In the genomic region with DNA sequence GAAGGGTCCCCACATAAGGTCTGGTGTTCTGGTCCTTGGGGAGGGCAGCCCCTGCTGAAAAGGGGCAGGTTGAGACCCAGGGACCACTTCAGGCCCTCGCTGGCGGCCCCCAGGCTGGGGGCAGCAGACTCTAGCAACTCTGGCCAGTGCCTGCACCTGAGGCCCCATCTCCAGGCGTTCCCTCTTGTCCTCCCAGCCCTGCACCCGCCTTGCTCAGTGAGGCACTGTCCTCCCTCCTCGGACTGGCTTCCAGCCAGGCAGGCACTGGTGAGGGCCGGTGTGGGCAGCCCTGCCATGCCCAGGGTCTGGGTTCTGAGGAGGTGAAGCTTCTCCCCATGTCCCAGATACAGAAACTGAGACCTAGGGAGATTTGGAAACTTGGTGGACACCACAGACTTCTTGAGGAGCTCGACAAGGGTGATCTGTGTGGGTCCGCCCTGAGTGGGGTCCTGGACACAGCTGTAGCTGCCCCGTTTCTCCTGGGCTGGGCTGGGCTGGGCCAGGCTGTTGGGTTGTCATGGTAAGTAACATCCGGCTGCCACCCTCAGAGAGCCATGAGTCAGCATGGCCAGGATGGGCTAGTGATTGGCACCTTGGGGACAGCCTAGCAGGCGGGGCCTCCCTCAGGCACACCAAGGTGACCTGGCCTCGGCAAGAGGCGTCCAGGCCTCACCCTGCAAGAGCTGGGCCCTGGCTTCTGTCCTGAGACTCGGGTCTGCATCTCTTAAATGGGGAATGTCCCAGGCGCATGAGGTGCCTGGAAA, we compare ENCODE assay signal across 9 cellular contexts. TPM values are rescaled to one million over a fixed set of nuclear protein-coding genes. Genes with fewer than 3 reads are reported as not detected.
DNase-seq lines count a peak whose midpoint lies in the region; ATAC-seq, FAIRE-seq and TF ChIP-seq lines count a peak whose summit lies in the region.
"Had no signal": no experiment of that assay in that cellular context is flagged by ENCODE, and none has a peak within 500 bp of the region (broad histone marks: within the 10 kb centered on the region; RNA-seq: fewer than 3 reads in every experiment).

No MANE protein-coding gene starts in this region.

- H2AFZ ChIP-seq in GM12878 (ENCODE audit: control insufficient read depth, low read depth, low read length), result no peak overlapping the region

- ATAC-seq in GM12878, result peak; percentile 71
- ATAC-seq in right lobe of liver, result peak; percentile 5 to 52 (median 42)
- no peak for ATAC-seq in GM21515 (IDR thresholded peaks at IDR 0.05; ENCODE audit: unreplicated experiment)

- CTCF ChIA-PET in GM12878 (lab: Yijun Ruan, JAX), result interaction anchor here (3.2 kb wide), 1 partner anchor 10 kb away, joined by 9 read pairs; a partner anchor contains a TSS

- RAD21 ChIA-PET in GM12878 (lab: Charles Lee; ENCODE audit: unreplicated experiment), result no interaction called here

- peaks cover 10 to 34% (median 22%) of the 10 kb centered on the region in 11 experiments for H3K36me3 ChIP-seq in BLaER1 treated with 17β-estradiol and CSF1 and Interleukin-3, amounts not matched to agents 10 nM and 100 nM
- H3K36me3 ChIP-seq in GM12878 (ENCODE audit: control insufficient read depth in 2 of 2, insufficient read depth in 2 of 2, low read length in 1 of 2) (peaks cover 6 to 8% of the 10 kb centered on the region in 2 experiments; a peak in 3 of 4 replicates), right lobe of liver (no peaks in the 10 kb centered on the region)

- in situ Hi-C loops in GM12878 (cut with MboI), result no loop called here

- TF ChIP-seq EP300 in GM12878 (IDR thresholded peaks at IDR 0.05; ENCODE audit: borderline replicate concordance in 1 of 2, control insufficient read depth in 1 of 2, low read depth in 2 of 2, low read length in 2 of 2), result no peak

- SMC1A ChIA-PET in GM12878 (lab: Charles Lee; ENCODE audit: uncharacterized antibody, unreplicated experiment), result no interaction called here

- WGBS in GM12878 (ENCODE audit: insufficient coverage, insufficient replicate concordance, low lambda C conversion rate, missing lambda C conversion rate), result 61% methylated on average over 15 of the region's 15 CpGs
- WGBS in right lobe of liver (ENCODE audit: insufficient coverage, low coverage, low lambda C conversion rate, missing lambda C conversion rate), result 0% methylated on average over 1 of the region's 15 CpGs

- peaks cover 13 to 40% (median 26%) of the 10 kb centered on the region in 11 experiments; a peak in 19 of 22 replicates for H4K20me1 ChIP-seq in BLaER1 treated with 17β-estradiol and CSF1 and Interleukin-3, amounts not matched to agents 10 nM and 100 nM
- H4K20me1 ChIP-seq in GM12878 (ENCODE audit: control insufficient read depth, insufficient read depth), result no peaks in the 10 kb centered on the region; the same call in 1 of the 2 replicates

- no peak for TF ChIP-seq RAD21 in GM12878 (IDR thresholded peaks at IDR 0.05; ENCODE audit: insufficient read depth, low read depth, low read length)

- no peaks in the 10 kb centered on the region for H3K79me2 ChIP-seq in GM12878 (ENCODE audit: control insufficient read depth, insufficient read depth, low read length)

- H3K9me3 ChIP-seq in BLaER1 treated with 17β-estradiol and CSF1 and Interleukin-3, amounts not matched to agents 10 nM and 100 nM (replicated peaks in 1 of 11), result peaks cover 30 to 41% (median 35%) of the 10 kb centered on the region in 11 experiments
- peaks cover 7% of the 10 kb centered on the region; the same call in 2 of the 3 replicates for H3K9me3 ChIP-seq in GM12878 (replicated peaks; ENCODE audit: control insufficient read depth, insufficient read depth, low read length)
- H3K9me3 ChIP-seq in right lobe of liver, result no peaks in the 10 kb centered on the region

- BruUV-seq in GM12878 (replicated peaks; lab: Mats Ljungman, UMichigan), result no TSS peak

- intact Hi-C loops in GM12878 (cut with micrococcal nuclease; ENCODE audit: unreplicated experiment), result no loop called here
- intact Hi-C loops in right lobe of liver (cut with DNase I), result no loop called here

- peak; percentile 53 for DNase-seq in HTR-8/SVneo (ENCODE audit: insufficient read length, low spot score)
- DNase-seq in GM12878 (ENCODE audit: low read depth, low spot score), result no peak
- DNase-seq in right lobe of liver, result peak in 1 of 3 donors; percentile 61
- DNase-seq in NCI-H146 (lab: John Stamatoyannopoulos, UW), result no peak
- DNase-seq in Ammon's horn (ENCODE audit: low spot score), result no peak
- no peak for DNase-seq in DMS114 treated with DMSO at 0.1 percent for 48 hours (lab: John Stamatoyannopoulos, UW; ENCODE audit: unreplicated experiment)

- POLR2A ChIA-PET in GM12878 (lab: Charles Lee), result interaction anchor here (1.4 kb wide), 1 partner anchor 11 kb away, joined by 5 read pairs; a partner anchor contains a TSS

- peak overlapping the region in 7 of 11 experiments; percentile 6 to 82 (median 54); a peak in 12 of 22 replicates for H3K27ac ChIP-seq in BLaER1 treated with 17β-estradiol and CSF1 and Interleukin-3, amounts not matched to agents 10 nM and 100 nM
- H3K27ac ChIP-seq in GM12878 (ENCODE audit: control insufficient read depth, insufficient read depth) (no peak overlapping the region), right lobe of liver (peak overlapping the region in 1 of 3 donors; percentile 25)
- H3K27ac ChIP-seq: KMS-11 had no signal

- H3K9ac ChIP-seq in BLaER1 treated with 17β-estradiol and CSF1 and Interleukin-3, amounts not matched to agents 10 nM and 100 nM, result peak overlapping the region in 3 of 11 experiments; percentile 9 to 54 (median 34); a peak in 3 of 22 replicates
- H3K9ac ChIP-seq in GM12878 (ENCODE audit: control insufficient read depth, insufficient read depth, low read length), result no peak overlapping the region
- H3K9ac ChIP-seq: KMS-11 had no signal

- H3K27me3 ChIP-seq in BLaER1 treated with 17β-estradiol and CSF1 and Interleukin-3, amounts not matched to agents 10 nM and 100 nM, result no peaks in the 10 kb centered on the region
- no peaks in the 10 kb centered on the region for H3K27me3 ChIP-seq in GM12878 (replicated peaks in 1 of 2; ENCODE audit: control insufficient read depth in 2 of 2, insufficient read depth in 2 of 2, low read length in 1 of 2)
- H3K27me3 ChIP-seq in right lobe of liver, result no peaks in the 10 kb centered on the region

- H3K4me2 ChIP-seq in BLaER1 treated with 17β-estradiol and CSF1 and Interleukin-3, amounts not matched to agents 10 nM and 100 nM, result peak overlapping the region in 7 of 11 experiments; percentile 7 to 59 (median 49); a peak in 12 of 22 replicates
- no peak overlapping the region for H3K4me2 ChIP-seq in GM12878 (ENCODE audit: control insufficient read depth, insufficient read depth)
- H3K4me2 ChIP-seq: KMS-11 had no signal

- TF ChIP-seq CTCF in GM12878 (IDR thresholded peaks at IDR 0.05 in 2 of 3, conservative IDR thresholded peaks at IDR 0.05 in 1 of 3; ENCODE audit: control insufficient read depth in 2 of 3, extremely low read depth in 1 of 3, insufficient read depth in 1 of 3, low read depth in 3 of 3, low read length in 3 of 3), result no peak
- TF ChIP-seq CTCF in right lobe of liver (IDR thresholded peaks at IDR 0.05), result no peak

- TF ChIP-seq POLR2A in GM12878 (IDR thresholded peaks at IDR 0.05; ENCODE audit: low read depth, low read length) (no peak; the same call in 1 of the 2 replicates), right lobe of liver (IDR thresholded peaks at IDR 0.05) (no peak)

- no peak overlapping the region for H3K4me3 ChIP-seq in BLaER1 treated with 17β-estradiol and CSF1 and Interleukin-3, amounts not matched to agents 10 nM and 100 nM
- no peak overlapping the region for H3K4me3 ChIP-seq in GM12878
- no peak overlapping the region for H3K4me3 ChIP-seq in right lobe of liver

- peaks cover 13 to 43% (median 31%) of the 10 kb centered on the region in 10 experiments; a peak in 19 of 20 replicates for H3K4me1 ChIP-seq in BLaER1 treated with 17β-estradiol and CSF1 and Interleukin-3, amounts not matched to agents 10 nM and 100 nM
- no peaks in the 10 kb centered on the region for H3K4me1 ChIP-seq in GM12878 (ENCODE audit: control insufficient read depth, insufficient read depth, low read length)
- peaks cover 0 to 18% (median 8%) of the 10 kb centered on the region in 4 donors for H3K4me1 ChIP-seq in right lobe of liver

- FAIRE-seq in HTR-8/SVneo (lab: Jason Lieb, UNC), result no peak
- FAIRE-seq in GM12878 (lab: Jason Lieb, UNC), result no peak

RNA-seq across cellular contexts. Expression of a gene that starts 11.1 kb away (rescaled TPM):
- 0.59 TPM in 1 of 2 replicates, not detected in the other for total RNA-seq in GM12878 (2013; cell fraction: nucleolus; rRNA removed)
- total RNA-seq in GM12878 (2014; rRNA removed) (not detected in 2 replicates), GM12878 (2014; rRNA removed; fragmentation: Illumina TruSeq; extraction: Trizol) (not detected in 2 replicates), GM12878 (2021) (0.27 and 0.49 TPM in 2 replicates), right lobe of liver (10 to 100 TPM in 2 of 6 experiments, 1 to 10 TPM in 1, under 1 TPM in 2, not detected in 1; 0.51 to 12.7 (median 5.9) TPM)
- polyA plus RNA-seq in GM12878 (2011; ENCODE audit: low read depth), result not detected
- polyA plus RNA-seq in GM12878 (2011; rRNA removed) (0.15 TPM in 1 of 2 replicates, not detected in the other), GM12878 (2014; fragmentation: Illumina TruSeq; extraction: Trizol) (not detected in 2 replicates), GM12878 (2014; fragmentation: Nextera tagmentation; extraction: Ambion mirVana) (not detected), GM12878 (2014; rRNA removed) (not detected in 2 replicates), GM12878 (2016; fragmentation: Nextera tagmentation; extraction: Ambion mirVana) (under 1 TPM in 1 of 2 experiments, not detected in 1; 0.16 TPM)
- polyA plus RNA-seq in GM12878 (2011; cell fraction: cytosol; rRNA removed), result 0.07 and 0.12 TPM in 2 replicates
- 0.27 and 0.34 TPM in 2 replicates for polyA plus RNA-seq in GM12878 (2011; cell fraction: nucleus; rRNA removed)
- polyA plus RNA-seq in GM12878 (2012), result 0.18 and 0.32 TPM in 2 replicates
- not detected in 2 replicates for polyA minus RNA-seq in GM12878 (2011; rRNA and poly(A)+ RNA removed)
- not detected in 2 replicates for polyA minus RNA-seq in GM12878 (2011; cell fraction: cytosol; rRNA and poly(A)+ RNA removed)
- not detected in 2 replicates for polyA minus RNA-seq in GM12878 (2011; cell fraction: nucleus; rRNA and poly(A)+ RNA removed)

RNA-seq across cellular contexts. Expression of a gene that starts 51.8 kb away (rescaled TPM):
- total RNA-seq in GM12878 (2013; cell fraction: nucleolus; rRNA removed), result 427 and 452 TPM in 2 replicates
- total RNA-seq in GM12878 (2014; rRNA removed), result 103 and 107 TPM in 2 replicates
- total RNA-seq in GM12878 (2014; rRNA removed; fragmentation: Illumina TruSeq; extraction: Trizol), result 100 and 101 TPM in 2 replicates
- 128 and 130 TPM in 2 replicates for total RNA-seq in GM12878 (2021)
- 48.1 TPM for polyA plus RNA-seq in GM12878 (2011; ENCODE audit: low read depth)
- polyA plus RNA-seq in GM12878 (2011; rRNA removed), result 100 and 159 TPM in 2 replicates
- 64.8 and 80.3 TPM in 2 replicates for polyA plus RNA-seq in GM12878 (2011; cell fraction: cytosol; rRNA removed)
- 141 and 157 TPM in 2 replicates for polyA plus RNA-seq in GM12878 (2011; cell fraction: nucleus; rRNA removed)
- polyA plus RNA-seq in GM12878 (2012), result 71.3 and 83.1 TPM in 2 replicates
- 127 and 140 TPM in 2 replicates for polyA plus RNA-seq in GM12878 (2014; fragmentation: Illumina TruSeq; extraction: Trizol)
- 10 to 100 TPM; 24.8 to 44.0 TPM for polyA plus RNA-seq in GM12878 (2014; fragmentation: Nextera tagmentation; extraction: Ambion mirVana)
- 121 TPM in 2 replicates for polyA plus RNA-seq in GM12878 (2014; rRNA removed)
- polyA plus RNA-seq in GM12878 (2016; fragmentation: Nextera tagmentation; extraction: Ambion mirVana), result 100 to 1,000 TPM; 181 to 198 TPM
- polyA minus RNA-seq in GM12878 (2011; rRNA and poly(A)+ RNA removed), result 62.6 and 97.0 TPM in 2 replicates
- polyA minus RNA-seq in GM12878 (2011; cell fraction: cytosol; rRNA and poly(A)+ RNA removed), result 28.8 and 30.2 TPM in 2 replicates
- polyA minus RNA-seq in GM12878 (2011; cell fraction: nucleus; rRNA and poly(A)+ RNA removed), result 52.5 and 71.7 TPM in 2 replicates
- total RNA-seq in right lobe of liver, result 10 to 100 TPM; 37.6 to 76.0 (median 56.9) TPM

RNA-seq across cellular contexts. Expression of a gene that starts 54.8 kb away (rescaled TPM):
- 0.59 TPM in 1 of 2 replicates, not detected in the other for total RNA-seq in GM12878 (2013; cell fraction: nucleolus; rRNA removed)
- total RNA-seq in GM12878 (2014; rRNA removed) (not detected in 2 replicates), GM12878 (2014; rRNA removed; fragmentation: Illumina TruSeq; extraction: Trizol) (not detected in 2 replicates), GM12878 (2021) (0.19 and 0.21 TPM in 2 replicates), right lobe of liver (1 to 10 TPM; 2.2 to 8.0 (median 3.6) TPM)
- polyA plus RNA-seq in GM12878 (2011; ENCODE audit: low read depth), result not detected
- polyA plus RNA-seq in GM12878 (2011; rRNA removed) (0.05 TPM in 1 of 2 replicates, not detected in the other), GM12878 (2014; fragmentation: Illumina TruSeq; extraction: Trizol) (not detected in 2 replicates), GM12878 (2014; fragmentation: Nextera tagmentation; extraction: Ambion mirVana) (not detected), GM12878 (2014; rRNA removed) (not detected in 2 replicates), GM12878 (2016; fragmentation: Nextera tagmentation; extraction: Ambion mirVana) (under 1 TPM in 1 of 2 experiments, not detected in 1; 0.14 TPM)
- polyA plus RNA-seq in GM12878 (2011; cell fraction: cytosol; rRNA removed), result 0.08 and 0.09 TPM in 2 replicates
- polyA plus RNA-seq in GM12878 (2011; cell fraction: nucleus; rRNA removed), result 0.09 and 0.19 TPM in 2 replicates
- 0.35 and 0.37 TPM in 2 replicates for polyA plus RNA-seq in GM12878 (2012)
- polyA minus RNA-seq in GM12878 (2011; rRNA and poly(A)+ RNA removed), result not detected in 2 replicates
- 1.5 TPM in 1 of 2 replicates, not detected in the other for polyA minus RNA-seq in GM12878 (2011; cell fraction: cytosol; rRNA and poly(A)+ RNA removed)
- 0.29 and 0.48 TPM in 2 replicates for polyA minus RNA-seq in GM12878 (2011; cell fraction: nucleus; rRNA and poly(A)+ RNA removed)
